In the genomic region with DNA sequence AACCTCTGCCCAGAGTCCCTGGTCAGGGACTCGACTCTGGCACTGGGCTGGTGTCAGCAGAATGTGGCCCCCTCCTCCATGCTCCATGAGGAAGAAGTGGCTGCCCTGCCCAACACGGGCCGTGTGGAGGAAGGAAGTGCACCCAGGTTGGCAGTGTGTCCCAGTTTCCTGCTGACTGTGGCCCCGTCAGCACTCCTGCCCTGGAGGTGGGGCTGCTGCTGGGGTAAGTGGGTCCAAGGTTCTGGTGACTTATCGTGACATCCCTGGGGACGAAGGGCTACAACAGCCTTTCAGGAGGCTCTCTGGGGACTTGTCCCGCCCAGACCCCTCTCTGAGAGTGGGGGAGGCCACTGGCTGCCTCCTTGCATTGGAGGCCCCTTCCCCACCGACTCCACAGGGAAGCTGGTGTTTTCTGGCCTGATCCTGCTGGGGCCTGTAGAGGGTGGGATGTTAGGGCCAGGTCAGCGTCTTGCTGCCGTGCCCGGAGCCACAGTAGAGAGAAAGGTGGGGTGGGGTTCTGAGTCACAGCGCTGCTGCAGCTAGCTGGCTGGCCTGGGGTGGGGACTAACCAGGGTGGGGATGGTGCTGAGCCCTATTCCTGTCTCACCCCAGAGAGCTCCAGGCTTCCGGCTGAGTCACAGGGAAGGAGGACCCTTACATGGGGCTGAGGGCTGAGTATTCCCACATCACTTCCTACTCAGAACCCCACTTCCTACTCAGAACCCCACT, we compare ENCODE assay signal across 1 cellular context.
TF ChIP-seq lines count a peak whose summit lies in the region.

No MANE protein-coding gene starts in this region.

TF ChIP-seq in GM23338, 12 proteins besides CTCF, POLR2A, EP300 and RAD21:
- TF ChIP-seq REST (IDR thresholded peaks at IDR 0.05; ENCODE audit: unreplicated experiment) (no peak), POLR2AphosphoS5 (IDR thresholded peaks at IDR 0.05; ENCODE audit: low read depth) (no peak), ETS1 (IDR thresholded peaks at IDR 0.05) (no peak), NANOG (IDR thresholded peaks at IDR 0.05; ENCODE audit: borderline replicate concordance) (no peak), JUNB (IDR thresholded peaks at IDR 0.05; ENCODE audit: unreplicated experiment) (no peak), STAT1 (IDR thresholded peaks at IDR 0.05; ENCODE audit: unreplicated experiment) (no peak), CREB1 (CRISPR knock-in tag; IDR thresholded peaks at IDR 0.05; ENCODE audit: low read depth) (no peak), ZNF114 (CRISPR knock-in tag; IDR thresholded peaks at IDR 0.05) (no peak), EZH2phosphoT487 (IDR thresholded peaks at IDR 0.05; ENCODE audit: unreplicated experiment) (no peak), ZNF331 (CRISPR knock-in tag; IDR thresholded peaks at IDR 0.05; ENCODE audit: low read depth) (no peak), EZH2 (IDR thresholded peaks at IDR 0.05; ENCODE audit: low read depth, unreplicated experiment) (no peak)
- TF ChIP-seq, protein P1, sequence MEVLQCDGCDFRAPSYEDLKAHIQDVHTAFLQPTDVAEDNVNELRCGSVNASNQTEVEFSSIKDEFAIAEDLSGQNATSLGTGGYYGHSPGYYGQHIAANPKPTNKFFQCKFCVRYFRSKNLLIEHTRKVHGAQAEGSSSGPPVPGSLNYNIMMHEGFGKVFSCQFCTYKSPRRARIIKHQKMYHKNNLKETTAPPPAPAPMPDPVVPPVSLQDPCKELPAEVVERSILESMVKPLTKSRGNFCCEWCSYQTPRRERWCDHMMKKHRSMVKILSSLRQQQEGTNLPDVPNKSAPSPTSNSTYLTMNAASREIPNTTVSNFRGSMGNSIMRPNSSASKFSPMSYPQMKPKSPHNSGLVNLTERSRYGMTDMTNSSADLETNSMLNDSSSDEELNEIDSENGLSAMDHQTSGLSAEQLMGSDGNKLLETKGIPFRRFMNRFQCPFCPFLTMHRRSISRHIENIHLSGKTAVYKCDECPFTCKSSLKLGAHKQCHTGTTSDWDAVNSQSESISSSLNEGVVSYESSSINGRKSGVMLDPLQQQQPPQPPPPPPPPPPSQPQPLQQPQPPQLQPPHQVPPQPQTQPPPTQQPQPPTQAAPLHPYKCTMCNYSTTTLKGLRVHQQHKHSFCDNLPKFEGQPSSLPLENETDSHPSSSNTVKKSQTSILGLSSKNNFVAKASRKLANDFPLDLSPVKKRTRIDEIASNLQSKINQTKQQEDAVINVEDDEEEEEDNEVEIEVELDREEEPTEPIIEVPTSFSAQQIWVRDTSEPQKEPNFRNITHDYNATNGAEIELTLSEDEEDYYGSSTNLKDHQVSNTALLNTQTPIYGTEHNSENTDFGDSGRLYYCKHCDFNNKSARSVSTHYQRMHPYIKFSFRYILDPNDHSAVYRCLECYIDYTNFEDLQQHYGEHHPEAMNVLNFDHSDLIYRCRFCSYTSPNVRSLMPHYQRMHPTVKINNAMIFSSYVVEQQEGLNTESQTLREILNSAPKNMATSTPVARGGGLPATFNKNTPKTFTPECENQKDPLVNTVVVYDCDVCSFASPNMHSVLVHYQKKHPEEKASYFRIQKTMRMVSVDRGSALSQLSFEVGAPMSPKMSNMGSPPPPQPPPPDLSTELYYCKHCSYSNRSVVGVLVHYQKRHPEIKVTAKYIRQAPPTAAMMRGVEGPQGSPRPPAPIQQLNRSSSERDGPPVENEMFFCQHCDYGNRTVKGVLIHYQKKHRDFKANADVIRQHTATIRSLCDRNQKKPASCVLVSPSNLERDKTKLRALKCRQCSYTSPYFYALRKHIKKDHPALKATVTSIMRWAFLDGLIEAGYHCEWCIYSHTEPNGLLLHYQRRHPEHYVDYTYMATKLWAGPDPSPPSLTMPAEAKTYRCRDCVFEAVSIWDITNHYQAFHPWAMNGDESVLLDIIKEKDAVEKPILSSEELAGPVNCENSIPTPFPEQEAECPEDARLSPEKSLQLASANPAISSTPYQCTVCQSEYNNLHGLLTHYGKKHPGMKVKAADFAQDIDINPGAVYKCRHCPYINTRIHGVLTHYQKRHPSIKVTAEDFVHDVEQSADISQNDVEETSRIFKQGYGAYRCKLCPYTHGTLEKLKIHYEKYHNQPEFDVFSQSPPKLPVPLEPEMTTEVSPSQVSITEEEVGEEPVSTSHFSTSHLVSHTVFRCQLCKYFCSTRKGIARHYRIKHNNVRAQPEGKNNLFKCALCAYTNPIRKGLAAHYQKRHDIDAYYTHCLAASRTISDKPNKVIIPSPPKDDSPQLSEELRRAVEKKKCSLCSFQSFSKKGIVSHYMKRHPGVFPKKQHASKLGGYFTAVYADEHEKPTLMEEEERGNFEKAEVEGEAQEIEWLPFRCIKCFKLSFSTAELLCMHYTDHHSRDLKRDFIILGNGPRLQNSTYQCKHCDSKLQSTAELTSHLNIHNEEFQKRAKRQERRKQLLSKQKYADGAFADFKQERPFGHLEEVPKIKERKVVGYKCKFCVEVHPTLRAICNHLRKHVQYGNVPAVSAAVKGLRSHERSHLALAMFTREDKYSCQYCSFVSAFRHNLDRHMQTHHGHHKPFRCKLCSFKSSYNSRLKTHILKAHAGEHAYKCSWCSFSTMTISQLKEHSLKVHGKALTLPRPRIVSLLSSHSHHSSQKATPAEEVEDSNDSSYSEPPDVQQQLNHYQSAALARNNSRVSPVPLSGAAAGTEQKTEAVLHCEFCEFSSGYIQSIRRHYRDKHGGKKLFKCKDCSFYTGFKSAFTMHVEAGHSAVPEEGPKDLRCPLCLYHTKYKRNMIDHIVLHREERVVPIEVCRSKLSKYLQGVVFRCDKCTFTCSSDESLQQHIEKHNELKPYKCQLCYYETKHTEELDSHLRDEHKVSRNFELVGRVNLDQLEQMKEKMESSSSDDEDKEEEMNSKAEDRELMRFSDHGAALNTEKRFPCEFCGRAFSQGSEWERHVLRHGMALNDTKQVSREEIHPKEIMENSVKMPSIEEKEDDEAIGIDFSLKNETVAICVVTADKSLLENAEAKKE (CRISPR knock-in tag; IDR thresholded peaks at IDR 0.05): no peak
